ENCODE assay signal across 15 cellular contexts in the genomic region with DNA sequence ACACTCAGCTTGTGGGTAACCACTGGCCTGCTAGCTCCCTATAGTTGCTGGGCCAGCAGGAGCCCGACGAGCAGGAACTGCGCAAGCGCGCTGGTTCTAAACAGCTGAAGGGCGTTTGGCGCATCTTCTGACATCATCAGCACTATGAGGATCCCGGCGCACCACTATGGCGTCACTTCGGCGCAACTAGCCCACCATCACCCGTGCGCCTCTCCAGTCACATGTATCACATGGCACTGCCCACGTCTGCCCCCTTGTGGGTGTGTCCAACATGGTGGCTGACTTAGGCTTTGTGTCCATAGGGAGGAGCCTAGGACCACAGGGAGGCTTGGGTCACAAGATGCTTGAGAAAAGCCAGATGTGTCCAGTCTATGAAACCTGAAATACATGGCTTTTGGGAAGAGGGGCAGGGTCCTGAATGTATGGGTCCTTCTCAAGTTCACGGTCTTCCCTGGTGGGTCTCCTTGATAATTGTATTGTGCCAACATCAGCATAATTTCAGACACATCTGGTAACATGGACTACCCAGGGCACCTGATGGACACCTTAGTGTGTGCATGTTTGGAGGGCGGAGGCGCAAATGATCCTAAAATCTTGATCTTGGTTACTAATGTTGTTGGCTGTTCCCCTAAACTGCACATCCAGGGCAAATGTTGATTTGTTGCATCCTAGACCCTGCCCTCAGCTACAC. TPM values are rescaled to one million over a fixed set of nuclear protein-coding genes. Genes with fewer than 3 reads are reported as not detected.
DNase-seq lines count a peak whose midpoint lies in the region; ATAC-seq, FAIRE-seq and TF ChIP-seq lines count a peak whose summit lies in the region.
"Had no signal": no experiment of that assay in that cellular context is flagged by ENCODE, and none has a peak within 500 bp of the region (broad histone marks: within the 10 kb centered on the region; RNA-seq: fewer than 3 reads in every experiment).

No MANE protein-coding gene starts in this region.

- TF ChIP-seq POLR2A in K562 (conservative IDR thresholded peaks at IDR 0.05) (no peak), uterus (IDR thresholded peaks at IDR 0.05) (no peak)

- TF ChIP-seq CTCF in BE2C (IDR thresholded peaks at IDR 0.05; ENCODE audit: low read depth, low read length) (peak; percentile 55), K562 (IDR thresholded peaks at IDR 0.05 in 2 of 3, conservative IDR thresholded peaks at IDR 0.05 in 1 of 3; ENCODE audit: insufficient read depth in 2 of 3, low read depth in 1 of 3, low read length in 3 of 3) (peak; percentile 40 to 53 (median 52)), uterus (IDR thresholded peaks at IDR 0.05) (no peak)

- CTCF ChIA-PET in K562 (lab: Yijun Ruan, JAX; ENCODE audit: low intra/inter-chr PET ratio) = no interaction called here

- peak; percentile 77 for DNase-seq in BE2C
- peak; percentile 32 for DNase-seq in ELF-1 (ENCODE audit: low read depth, low spot score)
- DNase-seq in MV-4-11 (lab: John Stamatoyannopoulos, UW) = peak; percentile 13
- peak; percentile 29 to 63 (median 52) for DNase-seq in K562 (ENCODE audit: extremely low read depth in 1 of 4, low spot score in 3 of 4)
- DNase-seq in AG20443 (ENCODE audit: low spot score) = no peak
- DNase-seq in aorta = no peak
- DNase-seq in uterus = no peak
- DNase-seq: CD4-positive, alpha-beta memory T cell; NCI-H2029; stimulated activated naive CD4-positive, alpha-beta T cell treated with Interleukin-2 at 50 U/mL for 16 hours had no signal

- BruUV-seq in K562 (replicated peaks; lab: Mats Ljungman, UMichigan) = no TSS peak

- H3K9me3 ChIP-seq in BE2C (no peaks in the 10 kb centered on the region), K562 (replicated peaks; ENCODE audit: control insufficient read depth, insufficient read depth, low read depth, low read length) (no peaks in the 10 kb centered on the region), aorta (ENCODE audit: control insufficient read depth, low read length) (no peaks in the 10 kb centered on the region), uterus (no peaks in the 10 kb centered on the region)

- 0 out of 2 replicates have a peak overlapping the region, but pooled peaks have one; percentile 45 for H2AFZ ChIP-seq in K562 (ENCODE audit: low read depth, low read length)

- H3K4me3 ChIP-seq in BE2C (ENCODE audit: low read depth, low read length) = no peak overlapping the region
- H3K4me3 ChIP-seq in K562 = no peak overlapping the region
- no peak overlapping the region for H3K4me3 ChIP-seq in aorta (ENCODE audit: low read length in 2 of 2)
- no peak overlapping the region for H3K4me3 ChIP-seq in uterus

- no peak overlapping the region for H3K4me2 ChIP-seq in K562 (ENCODE audit: insufficient read depth, low read length)

- no peak overlapping the region for H3K27ac ChIP-seq in K562 (ENCODE audit: extremely low read depth, low read depth, low read length)
- H3K27ac ChIP-seq in aorta (ENCODE audit: low read depth in 1 of 2, low read length in 2 of 2) = no peak overlapping the region
- no peak overlapping the region for H3K27ac ChIP-seq in uterus

- H3K4me1 ChIP-seq in BE2C (peaks cover 12% of the 10 kb centered on the region), K562 (replicated peaks in 1 of 2; ENCODE audit: control insufficient read depth in 2 of 2, insufficient read depth in 2 of 2, low read length in 2 of 2) (peaks cover 0 to 11% of the 10 kb centered on the region in 2 experiments; a peak in 3 of 5 replicates), aorta (ENCODE audit: control insufficient read depth in 1 of 2, insufficient read depth in 2 of 2, low read length in 2 of 2) (no peaks in the 10 kb centered on the region), uterus (no peaks in the 10 kb centered on the region)

- intact Hi-C loops in K562 (cut with micrococcal nuclease) (no loop called here), aorta (cut with DNase I) (no loop called here), uterus (cut with DNase I; ENCODE audit: low total_unique reads) (no loop called here)

- H3K79me2 ChIP-seq in K562 (ENCODE audit: control insufficient read depth, insufficient read depth, low read length) = no peaks in the 10 kb centered on the region

- ATAC-seq in K562 (peak; percentile 77), aorta (ENCODE audit: low FRiP score) (no peak), GM21515 (IDR thresholded peaks at IDR 0.05; ENCODE audit: unreplicated experiment) (no peak)

- no peak for TF ChIP-seq EP300 in K562 (IDR thresholded peaks at IDR 0.05; ENCODE audit: low read length)

- no peak overlapping the region for H3K9ac ChIP-seq in K562 (ENCODE audit: insufficient read depth in 1 of 2, low read depth in 2 of 2, low read length in 2 of 2)

- WGBS in K562 (ENCODE audit: insufficient coverage, low coverage, missing lambda C conversion rate) = 52% methylated on average over 16 of the region's 18 CpGs
- 90 to 91% methylated on average over 18 of the region's 18 CpGs for WGBS in aorta, 2 donors

- H3K36me3 ChIP-seq in BE2C = no peaks in the 10 kb centered on the region
- no peaks in the 10 kb centered on the region for H3K36me3 ChIP-seq in K562 (ENCODE audit: control insufficient read depth, insufficient read depth, low read length)
- no peaks in the 10 kb centered on the region for H3K36me3 ChIP-seq in aorta (ENCODE audit: control insufficient read depth in 1 of 2, insufficient read depth in 2 of 2, low read length in 1 of 2)
- H3K36me3 ChIP-seq in uterus = no peaks in the 10 kb centered on the region

- TF ChIP-seq RAD21 in K562 (CRISPR knock-in tag; conservative IDR thresholded peaks at IDR 0.05 in 1 of 2, IDR thresholded peaks at IDR 0.05 in 1 of 2) = no peak

- H3K27me3 ChIP-seq in BE2C = no peaks in the 10 kb centered on the region
- peaks cover 0 to 22% of the 10 kb centered on the region in 2 experiments; a peak in 2 of 5 replicates for H3K27me3 ChIP-seq in K562 (ENCODE audit: control insufficient read depth in 2 of 2, insufficient read depth in 2 of 2, low read length in 2 of 2)
- no peaks in the 10 kb centered on the region for H3K27me3 ChIP-seq in aorta (ENCODE audit: control insufficient read depth in 1 of 2, insufficient read depth in 2 of 2, low read length in 1 of 2)
- no peaks in the 10 kb centered on the region for H3K27me3 ChIP-seq in uterus

- no peaks in the 10 kb centered on the region for H4K20me1 ChIP-seq in K562 (replicated peaks; ENCODE audit: control insufficient read depth, insufficient read depth, low read length)

- peak; percentile 66 for FAIRE-seq in K562 (lab: Jason Lieb, UNC)
- FAIRE-seq: endothelial cell of umbilical vein had no signal

- POLR2A ChIA-PET in K562 (lab: Yijun Ruan, JAX) = interaction anchor here (0.6 to 0.8 kb wide), 3 partner anchors 23 to 804 kb away, joined by 3 to 4 read pairs (median 3); no protein-coding TSS in a partner anchor

- in situ Hi-C loops in K562 (cut with MboI) = no loop called here

- H3K9me1 ChIP-seq in K562 (ENCODE audit: control insufficient read depth, insufficient read depth, low read length) = peaks cover 4% of the 10 kb centered on the region

RNA-seq across cellular contexts. Expression of a gene that starts 18.0 kb away (rescaled TPM):
- polyA plus RNA-seq in BE2C (2012; ENCODE audit: insufficient read depth, insufficient read length, low read depth) = not detected
- not detected in 2 replicates for total RNA-seq in K562 (2011; cell fraction: chromatin; rRNA removed; ENCODE audit: low replicate concordance)
- total RNA-seq in K562 (2011; cell fraction: nucleolus; rRNA removed) = not detected in 2 replicates
- total RNA-seq in K562 (2011; cell fraction: nucleoplasm; rRNA removed) = not detected in 2 replicates
- total RNA-seq in K562 (2014; rRNA removed) (not detected in 2 replicates), K562 (2014; rRNA removed; fragmentation: Illumina TruSeq; extraction: Trizol) (not detected in 2 replicates), K562 (2015; rRNA removed; fragmentation: Illumina TruSeq; extraction: Trizol) (not detected in 2 replicates), K562 (2021) (not detected in 2 replicates), aorta (not detected), uterus (1 to 10 TPM in 1 of 4 donors, not detected in 3; 3.4 TPM)
- polyA plus RNA-seq in K562 (2011; rRNA removed) (not detected in 2 replicates), K562 (2014; fragmentation: Illumina TruSeq; extraction: Trizol) (not detected in 2 replicates), K562 (2014; fragmentation: Nextera tagmentation; extraction: Ambion mirVana) (not detected), K562 (2014; rRNA removed) (not detected in 2 replicates), aorta (not detected)
- polyA plus RNA-seq in K562 (2011; cell fraction: cytosol; rRNA removed) = not detected in 2 replicates
- not detected in 2 replicates for polyA plus RNA-seq in K562 (2011; cell fraction: nucleus; rRNA removed)
- 0.10 TPM in 1 of 2 replicates, not detected in the other for polyA plus RNA-seq in K562 (2012)
- not detected in 2 replicates for polyA minus RNA-seq in K562 (2011; rRNA and poly(A)+ RNA removed)
- not detected in 2 replicates for polyA minus RNA-seq in K562 (2011; cell fraction: cytosol; rRNA and poly(A)+ RNA removed)
- polyA minus RNA-seq in K562 (2011; cell fraction: nucleus; rRNA and poly(A)+ RNA removed) = not detected in 2 replicates
- total RNA-seq: CD4-positive, alpha-beta memory T cell; endothelial cell of umbilical vein; kidney epithelial cell; omental fat pad had no signal
- polyA plus RNA-seq: CD4-positive, alpha-beta memory T cell; endothelial cell of umbilical vein had no signal

RNA-seq across cellular contexts. Expression of a gene that starts 20.0 kb away (rescaled TPM):
- not detected for polyA plus RNA-seq in BE2C (2012; ENCODE audit: insufficient read depth, insufficient read length, low read depth)
- 1.3 and 4.1 TPM in 2 replicates for total RNA-seq in K562 (2011; cell fraction: chromatin; rRNA removed; ENCODE audit: low replicate concordance)
- 1.3 and 1.8 TPM in 2 replicates for total RNA-seq in K562 (2011; cell fraction: nucleolus; rRNA removed)
- 0.88 and 2.5 TPM in 2 replicates for total RNA-seq in K562 (2011; cell fraction: nucleoplasm; rRNA removed)
- not detected in 2 replicates for total RNA-seq in K562 (2014; rRNA removed)
- total RNA-seq in K562 (2014; rRNA removed; fragmentation: Illumina TruSeq; extraction: Trizol) = 0.47 TPM in 1 of 2 replicates, not detected in the other
- total RNA-seq in K562 (2015; rRNA removed; fragmentation: Illumina TruSeq; extraction: Trizol) = 0.18 and 0.38 TPM in 2 replicates
- 0.24 and 0.74 TPM in 2 replicates for total RNA-seq in K562 (2021)
- polyA plus RNA-seq in K562 (2011; rRNA removed) = 0.31 and 0.39 TPM in 2 replicates
- polyA plus RNA-seq in K562 (2011; cell fraction: cytosol; rRNA removed) = 0.52 TPM in 1 of 2 replicates, not detected in the other
- polyA plus RNA-seq in K562 (2011; cell fraction: nucleus; rRNA removed) = 0.94 and 2.9 TPM in 2 replicates
- polyA plus RNA-seq in K562 (2012) = 0.40 and 0.76 TPM in 2 replicates
- polyA plus RNA-seq in K562 (2014; fragmentation: Illumina TruSeq; extraction: Trizol) = 0.25 and 0.69 TPM in 2 replicates
- under 1 TPM; 0.11 to 0.22 TPM for polyA plus RNA-seq in K562 (2014; fragmentation: Nextera tagmentation; extraction: Ambion mirVana)
- polyA plus RNA-seq in K562 (2014; rRNA removed) = 0.11 and 0.46 TPM in 2 replicates
- 0.42 TPM in 1 of 2 replicates, not detected in the other for polyA minus RNA-seq in K562 (2011; rRNA and poly(A)+ RNA removed)
- polyA minus RNA-seq in K562 (2011; cell fraction: cytosol; rRNA and poly(A)+ RNA removed) = not detected in 2 replicates
- 0.40 and 0.44 TPM in 2 replicates for polyA minus RNA-seq in K562 (2011; cell fraction: nucleus; rRNA and poly(A)+ RNA removed)
- not detected for total RNA-seq in aorta
- polyA plus RNA-seq in aorta = not detected
- total RNA-seq in uterus = under 1 TPM in 1 of 4 donors, not detected in 3; 0.41 TPM
- total RNA-seq: CD4-positive, alpha-beta memory T cell; endothelial cell of umbilical vein; kidney epithelial cell; omental fat pad had no signal
- polyA plus RNA-seq: CD4-positive, alpha-beta memory T cell; endothelial cell of umbilical vein had no signal

RNA-seq across cellular contexts. Expression of a gene that starts 38.5 kb away (rescaled TPM):
- not detected for polyA plus RNA-seq in BE2C (2012; ENCODE audit: insufficient read depth, insufficient read length, low read depth)
- total RNA-seq in K562 (2011; cell fraction: chromatin; rRNA removed; ENCODE audit: low replicate concordance) = not detected in 2 replicates
- not detected in 2 replicates for total RNA-seq in K562 (2011; cell fraction: nucleolus; rRNA removed)
- total RNA-seq in K562 (2011; cell fraction: nucleoplasm; rRNA removed) = not detected in 2 replicates
- total RNA-seq in K562 (2014; rRNA removed) (not detected in 2 replicates), K562 (2014; rRNA removed; fragmentation: Illumina TruSeq; extraction: Trizol) (not detected in 2 replicates), K562 (2015; rRNA removed; fragmentation: Illumina TruSeq; extraction: Trizol) (not detected in 2 replicates), K562 (2021) (not detected in 2 replicates), aorta (not detected), uterus (1 to 10 TPM in 1 of 4 donors, not detected in 3; 1.4 TPM)
- polyA plus RNA-seq in K562 (2011; rRNA removed) (not detected in 2 replicates), K562 (2014; fragmentation: Illumina TruSeq; extraction: Trizol) (not detected in 2 replicates), K562 (2014; fragmentation: Nextera tagmentation; extraction: Ambion mirVana) (not detected), K562 (2014; rRNA removed) (not detected in 2 replicates), aorta (1 to 10 TPM in 1 of 2 donors, not detected in 1; 1.4 TPM)
- not detected in 2 replicates for polyA plus RNA-seq in K562 (2011; cell fraction: cytosol; rRNA removed)
- polyA plus RNA-seq in K562 (2011; cell fraction: nucleus; rRNA removed) = not detected in 2 replicates
- polyA plus RNA-seq in K562 (2012) = not detected in 2 replicates
- polyA minus RNA-seq in K562 (2011; rRNA and poly(A)+ RNA removed) = not detected in 2 replicates
- polyA minus RNA-seq in K562 (2011; cell fraction: cytosol; rRNA and poly(A)+ RNA removed) = not detected in 2 replicates
- not detected in 2 replicates for polyA minus RNA-seq in K562 (2011; cell fraction: nucleus; rRNA and poly(A)+ RNA removed)
- total RNA-seq: CD4-positive, alpha-beta memory T cell; endothelial cell of umbilical vein; kidney epithelial cell; omental fat pad had no signal
- polyA plus RNA-seq: CD4-positive, alpha-beta memory T cell; endothelial cell of umbilical vein had no signal

RNA-seq across cellular contexts. Expression of a gene that starts 59.6 kb away (rescaled TPM):
- not detected for polyA plus RNA-seq in BE2C (2012; ENCODE audit: insufficient read depth, insufficient read length, low read depth)
- not detected in 2 replicates for total RNA-seq in K562 (2011; cell fraction: chromatin; rRNA removed; ENCODE audit: low replicate concordance)
- not detected in 2 replicates for total RNA-seq in K562 (2011; cell fraction: nucleolus; rRNA removed)
- not detected in 2 replicates for total RNA-seq in K562 (2011; cell fraction: nucleoplasm; rRNA removed)
- not detected in 2 replicates for total RNA-seq in K562 (2014; rRNA removed)
- total RNA-seq in K562 (2014; rRNA removed; fragmentation: Illumina TruSeq; extraction: Trizol) = not detected in 2 replicates
- total RNA-seq in K562 (2015; rRNA removed; fragmentation: Illumina TruSeq; extraction: Trizol) = not detected in 2 replicates
- total RNA-seq in K562 (2021) = not detected in 2 replicates
- not detected in 2 replicates for polyA plus RNA-seq in K562 (2011; rRNA removed)
- polyA plus RNA-seq in K562 (2011; cell fraction: cytosol; rRNA removed) = not detected in 2 replicates
- polyA plus RNA-seq in K562 (2011; cell fraction: nucleus; rRNA removed) = not detected in 2 replicates
- polyA plus RNA-seq in K562 (2012) = not detected in 2 replicates
- polyA plus RNA-seq in K562 (2014; fragmentation: Illumina TruSeq; extraction: Trizol) = not detected in 2 replicates
- polyA plus RNA-seq in K562 (2014; fragmentation: Nextera tagmentation; extraction: Ambion mirVana) = not detected
- polyA plus RNA-seq in K562 (2014; rRNA removed) = not detected in 2 replicates
- polyA minus RNA-seq in K562 (2011; rRNA and poly(A)+ RNA removed) = not detected in 2 replicates
- polyA minus RNA-seq in K562 (2011; cell fraction: cytosol; rRNA and poly(A)+ RNA removed) = not detected in 2 replicates
- polyA minus RNA-seq in K562 (2011; cell fraction: nucleus; rRNA and poly(A)+ RNA removed) = not detected in 2 replicates
- not detected for total RNA-seq in aorta
- polyA plus RNA-seq in aorta = not detected
- 1 to 10 TPM in 1 of 4 donors, under 1 TPM in 1, not detected in 2; 0.69 to 1.0 TPM for total RNA-seq in uterus
- total RNA-seq: CD4-positive, alpha-beta memory T cell; endothelial cell of umbilical vein; mononuclear cell had no signal
- polyA plus RNA-seq: CD4-positive, alpha-beta memory T cell; endothelial cell of umbilical vein had no signal

RNA-seq across cellular contexts. Expression of a gene that starts 59.8 kb away (rescaled TPM):
- polyA plus RNA-seq in BE2C (2012; ENCODE audit: insufficient read depth, insufficient read length, low read depth) = not detected
- total RNA-seq in K562 (2011; cell fraction: chromatin; rRNA removed; ENCODE audit: low replicate concordance) = not detected in 2 replicates
- total RNA-seq in K562 (2011; cell fraction: nucleolus; rRNA removed) = not detected in 2 replicates
- total RNA-seq in K562 (2011; cell fraction: nucleoplasm; rRNA removed) = not detected in 2 replicates
- total RNA-seq in K562 (2014; rRNA removed) (not detected in 2 replicates), K562 (2014; rRNA removed; fragmentation: Illumina TruSeq; extraction: Trizol) (not detected in 2 replicates), K562 (2015; rRNA removed; fragmentation: Illumina TruSeq; extraction: Trizol) (not detected in 2 replicates), K562 (2021) (not detected in 2 replicates), aorta (not detected), uterus (not detected)
- polyA plus RNA-seq in K562 (2011; rRNA removed) (not detected in 2 replicates), K562 (2014; fragmentation: Illumina TruSeq; extraction: Trizol) (not detected in 2 replicates), K562 (2014; fragmentation: Nextera tagmentation; extraction: Ambion mirVana) (not detected), K562 (2014; rRNA removed) (not detected in 2 replicates), aorta (not detected)
- not detected in 2 replicates for polyA plus RNA-seq in K562 (2011; cell fraction: cytosol; rRNA removed)
- polyA plus RNA-seq in K562 (2011; cell fraction: nucleus; rRNA removed) = not detected in 2 replicates
- polyA plus RNA-seq in K562 (2012) = not detected in 2 replicates
- polyA minus RNA-seq in K562 (2011; rRNA and poly(A)+ RNA removed) = not detected in 2 replicates
- not detected in 2 replicates for polyA minus RNA-seq in K562 (2011; cell fraction: cytosol; rRNA and poly(A)+ RNA removed)
- polyA minus RNA-seq in K562 (2011; cell fraction: nucleus; rRNA and poly(A)+ RNA removed) = not detected in 2 replicates
- total RNA-seq: CD4-positive, alpha-beta memory T cell; endothelial cell of umbilical vein; kidney epithelial cell; mononuclear cell; omental fat pad had no signal
- polyA plus RNA-seq: CD4-positive, alpha-beta memory T cell; endothelial cell of umbilical vein had no signal

Comparison
In these comparisons a context has a peak if more than half of its experiments do, and no peak if none do; other contexts are left out.
1. DNase-seq: peak in BE2C (single experiment), ELF-1 (single experiment), MV-4-11 (single experiment) and K562 (4 of 4); none in AG20443 (single experiment), aorta (0 of 2) and uterus (0 of 2).
2. CTCF ChIP-seq: peak in BE2C (single experiment) and K562 (3 of 3); none in uterus (0 of 4).